25 cellular contexts compared by ENCODE assay signal in genomic region chr10:130873636-130874035, GRCh38.
DNase-seq lines count a peak whose midpoint lies in the region; TF ChIP-seq lines count a peak whose summit lies in the region.
"Had no signal": no experiment of that assay in that cellular context is flagged by ENCODE, and none has a peak within 500 bp of the region (broad histone marks: within the 10 kb centered on the region; RNA-seq: fewer than 3 reads in every experiment).

No MANE protein-coding gene starts in this region.

- H3K9me3 ChIP-seq in H9 (ENCODE audit: control insufficient read depth, low read depth, low read length) (no peaks in the 10 kb centered on the region), endodermal cell (ENCODE audit: control insufficient read depth, low read length) (no peaks in the 10 kb centered on the region)
- H3K9me3 ChIP-seq: BE2C, BLaER1 had no signal

- DNase-seq in H9: no peak
- DNase-seq in LNCaP clone FGC (ENCODE audit: low read depth): peak; percentile 7
- DNase-seq in endodermal cell: peak; percentile 23
- DNase-seq in posterior vena cava (ENCODE audit: low spot score): peak; percentile 26
- DNase-seq in GM13977 (ENCODE audit: low spot score): no peak
- no peak for DNase-seq in NCI-H524 treated with DMSO at 0.1 percent for 48 hours (lab: John Stamatoyannopoulos, UW)
- DNase-seq in NCI-H1417 (lab: John Stamatoyannopoulos, UW): no peak
- no peak for DNase-seq in NCI-H2081 treated with DMSO at 0.1 percent for 48 hours (lab: John Stamatoyannopoulos, UW)
- DNase-seq: 8988T; ACHN; BE2C; C1 segment of cervical spinal cord; CD4-positive, alpha-beta memory T cell; CD4-positive, CD25-positive, alpha-beta regulatory T cell; COR-L47; DMS153; DMS53; DMS79; DND-41; EL; GDM1 had no signal

- no CpG with 5 or more reads among the region's 1 CpG for WGBS in H9 (ENCODE audit: extremely low coverage, insufficient read length, low lambda C conversion rate)
- 92% methylated on average over 1 of the region's 1 CpG; no CpG with 5 or more reads in 1 of the 2 experiments for WGBS in endodermal cell (ENCODE audit: insufficient coverage in 1 of 2, insufficient read length in 1 of 2), 2 experiments

- no peak overlapping the region for H3K23ac ChIP-seq in H9 (ENCODE audit: insufficient read length, low read depth, low read length)

- H3K36me3 Mint-ChIP-seq in H9 (ENCODE audit: insufficient read depth in 1 of 3, low read depth in 3 of 3) (no peaks in the 10 kb centered on the region; a peak in 1 of 7 replicates), endodermal cell (ENCODE audit: low read depth) (no peaks in the 10 kb centered on the region)
- H3K36me3 Mint-ChIP-seq: CD14-positive monocyte; CD4-positive, alpha-beta memory T cell; CD4-positive, CD25-positive, alpha-beta regulatory T cell; CD8-positive, alpha-beta memory T cell had no signal

- H4K91ac ChIP-seq in H9 (ENCODE audit: insufficient read length, low read depth, low read length): no peak overlapping the region

- H3K79me2 ChIP-seq in H9 (ENCODE audit: insufficient read depth, low read length): no peaks in the 10 kb centered on the region

- H4K8ac ChIP-seq in H9 (replicated peaks; ENCODE audit: insufficient read length, low read depth, low read length): no peak overlapping the region

- H3K27ac ChIP-seq in H9 (ENCODE audit: insufficient read length, low read depth, low read length) (no peak overlapping the region), endodermal cell (ENCODE audit: low read depth, low read length) (no peak overlapping the region)
- H3K27ac ChIP-seq: BLaER1 had no signal

- no peaks in the 10 kb centered on the region for H3K79me1 ChIP-seq in H9 (ENCODE audit: insufficient read depth, low read depth, low read length, poor library complexity, severe bottlenecking)

- H3K27me3 Mint-ChIP-seq in H9 (ENCODE audit: low read depth): peaks cover 6% of the 10 kb centered on the region; the same call in 1 of the 2 replicates
- H3K27me3 Mint-ChIP-seq in endodermal cell (ENCODE audit: insufficient read depth): no peaks in the 10 kb centered on the region
- H3K27me3 Mint-ChIP-seq: CD4-positive, CD25-positive, alpha-beta regulatory T cell; CD8-positive, alpha-beta memory T cell had no signal

- peaks cover 3% of the 10 kb centered on the region in 2 experiments; a peak in 1 of 4 replicates for H3K4me1 Mint-ChIP-seq in H9
- no peaks in the 10 kb centered on the region for H3K4me1 Mint-ChIP-seq in endodermal cell
- H3K4me1 Mint-ChIP-seq: CD14-positive monocyte; CD4-positive, alpha-beta memory T cell; CD4-positive, CD25-positive, alpha-beta regulatory T cell; CD8-positive, alpha-beta memory T cell had no signal

- TF ChIP-seq CTCF in H9 (conservative IDR thresholded peaks at IDR 0.05): no peak
- no peak for TF ChIP-seq CTCF in LNCaP clone FGC (IDR thresholded peaks at IDR 0.05; ENCODE audit: control insufficient read depth, extremely low read depth, insufficient read depth)
- no peak for TF ChIP-seq CTCF in endodermal cell (conservative IDR thresholded peaks at IDR 0.05)
- TF ChIP-seq CTCF in GM13977 (IDR thresholded peaks at IDR 0.05; ENCODE audit: extremely low read depth, insufficient read depth, missing control alignments): no peak

- H3K4me1 ChIP-seq in H9 (ENCODE audit: insufficient read depth, low read length) (no peaks in the 10 kb centered on the region), endodermal cell (ENCODE audit: control insufficient read depth, insufficient read depth, low read length) (no peaks in the 10 kb centered on the region)
- H3K4me1 ChIP-seq: BE2C had no signal

- peak overlapping the region; percentile 64; the same call in 1 of the 2 replicates for H3K14ac ChIP-seq in H9 (ENCODE audit: insufficient read depth, low read length)

- H2BK20ac ChIP-seq in H9 (ENCODE audit: low read depth, low read length, poor library complexity, severe bottlenecking): no peak overlapping the region

- H2AFZ ChIP-seq in H9 (ENCODE audit: low read length): no peak overlapping the region

- in situ Hi-C loops in GM13977 (cut with MboI; ENCODE audit: low pct_unique_long_range_greater_than_20kb, low sequenced_read_pairs, unreplicated experiment): no loop called here

- H4K5ac ChIP-seq in H9 (ENCODE audit: insufficient read length, low read depth, low read length): no peak overlapping the region

- H3K27me3 ChIP-seq in H9 (ENCODE audit: insufficient read depth, low read length) (no peaks in the 10 kb centered on the region; the same call in 1 of the 2 replicates), endodermal cell (ENCODE audit: control insufficient read depth, insufficient read depth, low read length, poor library complexity, severe bottlenecking) (no peaks in the 10 kb centered on the region)
- H3K27me3 ChIP-seq: BE2C, BLaER1 had no signal

- no peak overlapping the region for H3T11ph ChIP-seq in H9 (ENCODE audit: low read length)

- H4K20me1 ChIP-seq in H9 (ENCODE audit: control insufficient read depth, insufficient read depth, insufficient read length): no peaks in the 10 kb centered on the region
- H4K20me1 ChIP-seq: BLaER1 had no signal

- H2BK120ac ChIP-seq in H9 (ENCODE audit: low read depth, low read length, poor library complexity, severe bottlenecking): no peak overlapping the region

- no peak overlapping the region for H2BK12ac ChIP-seq in H9 (ENCODE audit: insufficient read length, low read depth, low read length)

- H2BK5ac ChIP-seq in H9 (ENCODE audit: insufficient read length, low read length): no peak overlapping the region

- no peak overlapping the region for H3K4ac ChIP-seq in H9 (ENCODE audit: low read depth, low read length)

- H2BK15ac ChIP-seq in H9 (ENCODE audit: low read depth, low read length): no peak overlapping the region

- no peak overlapping the region for H3K27ac Mint-ChIP-seq in H9
- H3K27ac Mint-ChIP-seq in endodermal cell: no peak overlapping the region
- H3K27ac Mint-ChIP-seq: CD14-positive monocyte; CD4-positive, alpha-beta memory T cell; CD4-positive, CD25-positive, alpha-beta regulatory T cell; CD8-positive, alpha-beta memory T cell had no signal

- H3K4me3 Mint-ChIP-seq in H9 (no peak overlapping the region), endodermal cell (no peak overlapping the region)
- H3K4me3 Mint-ChIP-seq: CD14-positive monocyte; CD4-positive, alpha-beta memory T cell; CD4-positive, CD25-positive, alpha-beta regulatory T cell; CD8-positive, alpha-beta memory T cell had no signal

- no peaks in the 10 kb centered on the region for H3K36me3 ChIP-seq in endodermal cell (ENCODE audit: control insufficient read depth, insufficient read depth, low read length)
- H3K36me3 ChIP-seq: BE2C, BLaER1 had no signal

- no peaks in the 10 kb centered on the region for H3K9me3 Mint-ChIP-seq in H9
- no peaks in the 10 kb centered on the region for H3K9me3 Mint-ChIP-seq in endodermal cell

- no peak overlapping the region for H3K4me3 ChIP-seq in LNCaP clone FGC (ENCODE audit: low read depth, low read length)
- H3K4me3 ChIP-seq in endodermal cell (ENCODE audit: low read length): no peak overlapping the region
- H3K4me3 ChIP-seq: BLaER1, GM12878 had no signal

- H3K9ac ChIP-seq in H9 (ENCODE audit: extremely low read depth, insufficient read length, low read length) (no peak overlapping the region), endodermal cell (ENCODE audit: extremely low read depth, low read length, poor library complexity, severe bottlenecking) (no peak overlapping the region)
- H3K9ac ChIP-seq: BLaER1 had no signal

- no peak overlapping the region for H3K56ac ChIP-seq in H9 (ENCODE audit: insufficient read length, low read depth, low read length)

- no peak overlapping the region for H2AK5ac ChIP-seq in H9 (ENCODE audit: insufficient read length, low read length)

- H3K4me2 ChIP-seq in H9 (ENCODE audit: insufficient read depth, insufficient read length, low read length): no peak overlapping the region
- H3K4me2 ChIP-seq: BLaER1 had no signal

- no peaks in the 10 kb centered on the region for H3K23me2 ChIP-seq in H9 (ENCODE audit: insufficient read length, low read depth, low read length, poor library complexity, severe bottlenecking)

- no peak overlapping the region for H3K18ac ChIP-seq in H9 (ENCODE audit: insufficient read length, low read depth, low read length)

- intact Hi-C loops in posterior vena cava (cut with DNase I): no loop called here

Comparison
In these comparisons a context has a peak if more than half of its experiments do, and no peak if none do; other contexts are left out.
1. DNase-seq: peak in LNCaP clone FGC (single experiment), endodermal cell (single experiment) and posterior vena cava (single experiment); none in H9 (single experiment), GM13977 (single experiment), NCI-H524 treated with DMSO at 0.1 percent for 48 hours (single experiment), NCI-H1417 (0 of 3) and NCI-H2081 treated with DMSO at 0.1 percent for 48 hours (single experiment).